Comparison of ENCODE assay signal across 8 cellular contexts in genomic region chr21:14403681-14404318, GRCh38. TPM values are rescaled to one million over a fixed set of nuclear protein-coding genes. Genes with fewer than 3 reads are reported as not detected.
DNase-seq lines count a peak whose midpoint lies in the region; ATAC-seq and TF ChIP-seq lines count a peak whose summit lies in the region.

No MANE protein-coding gene starts in this region.

- no peak overlapping the region for H3K4me2 ChIP-seq in SU-DHL-6 (ENCODE audit: low read depth, low read length, poor library complexity, severe bottlenecking)

- H3K9me3 ChIP-seq in SU-DHL-6 (ENCODE audit: insufficient read depth, low read length) = peaks cover 6% of the 10 kb centered on the region; the same call in 1 of the 2 replicates

- no peak overlapping the region for H3K9ac ChIP-seq in SU-DHL-6 (ENCODE audit: low read length)

- H3K27me3 Mint-ChIP-seq in stimulated activated naive CD8-positive, alpha-beta T cell treated with anti-CD3 and anti-CD28 coated beads, Interleukin-15, Interleukin-2, amounts not matched to agents 100 ng/mL and 50 ng/mL, for 24 hours = no peaks in the 10 kb centered on the region
- H3K27me3 Mint-ChIP-seq in stimulated activated naive CD8-positive, alpha-beta T cell treated with anti-CD3 and anti-CD28 coated beads, Interleukin-15, amount 100 ng/mL, for 72 hours = no peaks in the 10 kb centered on the region

- no peak overlapping the region for H3K4me3 ChIP-seq in Jurkat, Clone E6-1 (ENCODE audit: low read length)
- H3K4me3 ChIP-seq in SU-DHL-6 (ENCODE audit: insufficient read depth, low read length, poor library complexity, severe bottlenecking) = no peak overlapping the region

- no peaks in the 10 kb centered on the region for H3F3A ChIP-seq in SU-DHL-6 (ENCODE audit: insufficient read depth)

- no peak overlapping the region for H2AFZ ChIP-seq in SU-DHL-6 (ENCODE audit: low read depth, low read length, severe bottlenecking)

- H3K27ac Mint-ChIP-seq in stimulated activated naive CD8-positive, alpha-beta T cell treated with anti-CD3 and anti-CD28 coated beads, Interleukin-15, Interleukin-2, amounts not matched to agents 100 ng/mL and 50 ng/mL, for 24 hours = peak overlapping the region; percentile 57
- H3K27ac Mint-ChIP-seq in stimulated activated naive CD8-positive, alpha-beta T cell treated with anti-CD3 and anti-CD28 coated beads, Interleukin-15, amount 100 ng/mL, for 72 hours = no peak overlapping the region

- 0 out of 2 replicates have a peak, but pooled peaks cover 3% of the 10 kb centered on the region for H3K36me3 ChIP-seq in SU-DHL-6 (ENCODE audit: low read length)

- H3K4me1 Mint-ChIP-seq in stimulated activated naive CD8-positive, alpha-beta T cell treated with anti-CD3 and anti-CD28 coated beads, Interleukin-15, Interleukin-2, amounts not matched to agents 100 ng/mL and 50 ng/mL, for 24 hours (ENCODE audit: low read depth) = no peaks in the 10 kb centered on the region
- H3K4me1 Mint-ChIP-seq in stimulated activated naive CD8-positive, alpha-beta T cell treated with anti-CD3 and anti-CD28 coated beads, Interleukin-15, amount 100 ng/mL, for 72 hours = peaks cover 7% of the 10 kb centered on the region

- H3K4me3 Mint-ChIP-seq in stimulated activated naive CD8-positive, alpha-beta T cell treated with anti-CD3 and anti-CD28 coated beads, Interleukin-15, Interleukin-2, amounts not matched to agents 100 ng/mL and 50 ng/mL, for 24 hours = no peak overlapping the region
- H3K4me3 Mint-ChIP-seq in stimulated activated naive CD8-positive, alpha-beta T cell treated with anti-CD3 and anti-CD28 coated beads, Interleukin-15, amount 100 ng/mL, for 72 hours = no peak overlapping the region

- no peaks in the 10 kb centered on the region for H3K79me2 ChIP-seq in SU-DHL-6 (ENCODE audit: insufficient read depth, low read length)

- peak; percentile 58 for TF ChIP-seq CTCF in SU-DHL-6 (IDR thresholded peaks at IDR 0.05; ENCODE audit: insufficient read depth, low read length, poor library complexity, severe bottlenecking)

- H3K9me3 Mint-ChIP-seq in stimulated activated naive CD8-positive, alpha-beta T cell treated with anti-CD3 and anti-CD28 coated beads, Interleukin-15, Interleukin-2, amounts not matched to agents 100 ng/mL and 50 ng/mL, for 24 hours = peaks cover 4% of the 10 kb centered on the region
- H3K9me3 Mint-ChIP-seq in stimulated activated naive CD8-positive, alpha-beta T cell treated with anti-CD3 and anti-CD28 coated beads, Interleukin-15, amount 100 ng/mL, for 72 hours = peaks cover 0 to 5% of the 10 kb centered on the region in 2 donors

- no peak for DNase-seq in stimulated activated naive CD8-positive, alpha-beta T cell treated with anti-CD3 and anti-CD28 coated beads, Interleukin-15, Interleukin-2, amounts not matched to agents 100 U/mL and 50 U/mL, for 24 hours
- DNase-seq in Jurkat, Clone E6-1 (ENCODE audit: low read depth, low spot score) = peak; percentile 41
- peak; percentile 14 for DNase-seq in glomerular endothelial cell (ENCODE audit: extremely low read depth, low read depth, low spot score)
- DNase-seq in stimulated activated naive CD8-positive, alpha-beta T cell treated with anti-CD3 and anti-CD28 coated beads, Interleukin-15, amount 100 ng/mL, for 72 hours = no peak

- no peaks in the 10 kb centered on the region for H3K36me3 Mint-ChIP-seq in stimulated activated naive CD8-positive, alpha-beta T cell treated with anti-CD3 and anti-CD28 coated beads, Interleukin-15, Interleukin-2, amounts not matched to agents 100 ng/mL and 50 ng/mL, for 24 hours (ENCODE audit: low read depth)

- ATAC-seq in stimulated activated naive CD8-positive, alpha-beta T cell treated with anti-CD3 and anti-CD28 coated beads, Interleukin-15, Interleukin-2, amounts not matched to agents 100 U/mL and 50 U/mL, for 24 hours = no peak
- ATAC-seq in stimulated activated naive CD8-positive, alpha-beta T cell treated with anti-CD3 and anti-CD28 coated beads, Interleukin-15, amount 100 ng/mL, for 72 hours = peak; percentile 61
- no peak for ATAC-seq in HG03457 (IDR thresholded peaks at IDR 0.05; ENCODE audit: unreplicated experiment)
- no peak for ATAC-seq in HG03095 (IDR thresholded peaks at IDR 0.05; ENCODE audit: unreplicated experiment)

- H3K27me3 ChIP-seq in SU-DHL-6 (ENCODE audit: low read length) = no peaks in the 10 kb centered on the region

- no peaks in the 10 kb centered on the region for H3K9me2 ChIP-seq in SU-DHL-6 (replicated peaks; ENCODE audit: insufficient read depth, low read length)

- H3K27ac ChIP-seq in SU-DHL-6 (ENCODE audit: low read depth, low read length) = no peak overlapping the region

- no peaks in the 10 kb centered on the region for H4K20me1 ChIP-seq in SU-DHL-6 (ENCODE audit: low read depth, low read length)

RNA-seq across cellular contexts. Expression of gene HSPA13, which starts 20.9 kb away (rescaled TPM):
- 15.9 TPM for polyA plus RNA-seq in Jurkat, Clone E6-1 (2012; ENCODE audit: insufficient read depth, insufficient read length)
- total RNA-seq in glomerular endothelial cell = 28.9 and 36.5 TPM in 2 replicates

Comparison
In these comparisons a context has a peak if more than half of its experiments do, and no peak if none do; other contexts are left out.
1. DNase-seq: peak in Jurkat, Clone E6-1 (single experiment) and glomerular endothelial cell (single experiment); none in stimulated activated naive CD8-positive, alpha-beta T cell treated with anti-CD3 and anti-CD28 coated beads, Interleukin-15, Interleukin-2, amounts not matched to agents 100 U/mL and 50 U/mL, for 24 hours (single experiment) and stimulated activated naive CD8-positive, alpha-beta T cell treated with anti-CD3 and anti-CD28 coated beads, Interleukin-15, amount 100 ng/mL, for 72 hours (0 of 2).